1 cellular context compared by ENCODE assay signal in genomic region chr11:60951909-60952741, GRCh38.
TF ChIP-seq lines count a peak whose summit lies in the region.

SLC15A3 (minus strand) TSS chr11:60952176; CDS start chr11:60951551, 625 bp downstream.

TF ChIP-seq in K562, 482 proteins besides CTCF, POLR2A, EP300 and RAD21 (continued from another document):
- no peak for TF ChIP-seq CHD7 (IDR thresholded peaks at IDR 0.05; ENCODE audit: low read depth, low read length)
- no peak for TF ChIP-seq ETV5 (CRISPR knock-in tag; IDR thresholded peaks at IDR 0.05; ENCODE audit: low read depth)
- TF ChIP-seq ZNF518B (CRISPR knock-in tag; IDR thresholded peaks at IDR 0.05), result no peak
TF ChIP-seq in K562: peak in this region for 0.
